1 cellular context compared by ENCODE assay signal in the genomic region with DNA sequence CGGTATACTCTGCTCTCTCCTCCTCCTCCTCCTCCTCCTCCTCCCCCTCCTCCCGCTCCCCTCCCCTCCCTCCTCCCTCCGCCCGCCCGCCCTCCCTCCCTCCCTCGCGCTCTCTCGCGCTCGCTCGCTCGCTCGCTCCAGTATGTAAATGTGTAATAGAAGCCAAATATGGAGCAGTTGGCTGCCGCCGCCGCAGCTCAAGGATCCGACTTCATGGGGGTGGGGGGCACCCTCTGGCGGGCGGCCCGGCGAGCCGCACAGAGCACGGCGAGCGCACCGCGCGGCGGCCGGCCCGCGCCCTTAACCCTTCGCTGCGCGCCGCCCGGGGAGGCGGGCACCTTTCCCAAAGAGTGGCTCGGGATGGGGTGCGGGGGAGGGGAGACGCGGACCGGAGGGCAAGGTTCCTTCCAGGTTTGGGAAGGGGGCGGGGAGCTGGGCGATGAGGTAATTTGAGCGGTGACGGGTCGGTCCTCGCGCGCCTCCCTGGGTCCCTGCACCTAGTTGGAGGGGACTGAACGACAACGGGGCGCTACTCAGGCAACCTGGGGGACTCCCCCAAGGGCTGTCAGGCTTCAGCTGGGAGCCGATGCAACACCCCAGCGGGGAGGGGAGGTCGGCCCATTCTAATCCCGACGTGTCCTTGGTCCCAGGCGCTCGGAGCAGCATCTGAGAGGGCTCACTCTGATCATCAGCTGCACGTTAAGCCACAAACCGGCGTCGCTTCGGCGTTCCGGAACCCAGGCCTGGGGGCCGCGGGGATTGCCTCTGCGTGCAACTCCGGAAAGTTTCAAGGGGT.
TF ChIP-seq lines count a peak whose summit lies in the region.

No MANE protein-coding gene starts in this region.

TF ChIP-seq in A549, 52 proteins besides CTCF, POLR2A, EP300 and RAD21 (continued from another document):
- TF ChIP-seq, protein P1, sequence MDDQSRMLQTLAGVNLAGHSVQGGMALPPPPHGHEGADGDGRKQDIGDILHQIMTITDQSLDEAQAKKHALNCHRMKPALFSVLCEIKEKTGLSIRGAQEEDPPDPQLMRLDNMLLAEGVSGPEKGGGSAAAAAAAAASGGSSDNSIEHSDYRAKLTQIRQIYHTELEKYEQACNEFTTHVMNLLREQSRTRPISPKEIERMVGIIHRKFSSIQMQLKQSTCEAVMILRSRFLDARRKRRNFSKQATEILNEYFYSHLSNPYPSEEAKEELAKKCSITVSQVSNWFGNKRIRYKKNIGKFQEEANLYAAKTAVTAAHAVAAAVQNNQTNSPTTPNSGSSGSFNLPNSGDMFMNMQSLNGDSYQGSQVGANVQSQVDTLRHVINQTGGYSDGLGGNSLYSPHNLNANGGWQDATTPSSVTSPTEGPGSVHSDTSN (IDR thresholded peaks at IDR 0.05), result no peak
